In genomic region chr9:111895996-111896941, GRCh38 we compare ENCODE assay signal across 8 cellular contexts. TPM values are rescaled to one million over a fixed set of nuclear protein-coding genes. Genes with fewer than 3 reads are reported as not detected.
DNase-seq lines count a peak whose midpoint lies in the region; ATAC-seq lines count a peak whose summit lies in the region.

TSS of gene UGCG (plus strand) at chr9:111896814. CDS start at chr9:111897216, 402 bp downstream.

- peak; percentile 74 for ATAC-seq in GM18907 (IDR thresholded peaks at IDR 0.05; ENCODE audit: unreplicated experiment)
- peak; percentile 78 for ATAC-seq in HG03159 (IDR thresholded peaks at IDR 0.05; ENCODE audit: unreplicated experiment)

- peak; percentile 96 for DNase-seq in AG08395 (ENCODE audit: low spot score)
- peak; percentile 88 for DNase-seq in NCI-H345 treated with DMSO at 0.1 percent for 48 hours (lab: John Stamatoyannopoulos, UW; ENCODE audit: unreplicated experiment)
- DNase-seq in activated CD4-positive, alpha-beta T cell treated with anti-CD3 and anti-CD28 coated beads for 24 hours (ENCODE audit: low read depth in 2 of 2) = peak; percentile 76 to 81
- DNase-seq in cerebellum (ENCODE audit: low spot score) = peak; percentile 94
- peak; percentile 95 for DNase-seq in kidney tubule cell (ENCODE audit: low spot score)
- peak; percentile 60 to 79 for DNase-seq in stimulated activated CD4-positive, alpha-beta T cell treated with anti-CD3 and anti-CD28 coated beads, Interleukin-1b, Interleukin-23, amount 100 ng/mL, for 1 hour (ENCODE audit: low read depth in 2 of 2)

RNA-seq across cellular contexts. Expression of gene UGCG, which starts in this region (rescaled TPM):
- 47.1 TPM for total RNA-seq in cerebellum

Comparison
In these comparisons a context has a peak if more than half of its experiments do, and no peak if none do; other contexts are left out.
1. Peak in every context shown above with its lines: DNase-seq and ATAC-seq.